26 cellular contexts compared by ENCODE assay signal in the genomic region with DNA sequence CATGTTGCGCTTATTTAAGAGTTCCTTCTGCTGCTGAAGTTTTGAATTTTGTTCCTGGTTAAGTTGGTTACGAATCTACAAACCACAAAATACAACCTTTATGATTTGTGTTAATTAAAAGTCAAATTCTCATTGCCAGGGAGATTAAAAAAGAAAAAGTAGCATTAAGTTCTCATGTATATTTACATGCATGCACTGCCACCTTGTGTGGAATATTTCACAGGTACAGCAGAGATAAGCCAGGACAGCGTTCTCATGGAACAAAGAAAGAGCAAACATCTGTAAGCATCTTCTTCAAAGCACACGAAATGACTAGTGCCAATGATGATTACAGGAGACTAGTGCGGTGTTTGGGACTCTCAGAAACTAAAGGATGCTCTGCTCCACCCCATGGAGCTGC. TPM values are rescaled to one million over a fixed set of nuclear protein-coding genes. Genes with fewer than 3 reads are reported as not detected.
DNase-seq lines count a peak whose midpoint lies in the region; ATAC-seq and TF ChIP-seq lines count a peak whose summit lies in the region.
"Had no signal": no experiment of that assay in that cellular context is flagged by ENCODE, and none has a peak within 500 bp of the region (broad histone marks: within the 10 kb centered on the region; RNA-seq: fewer than 3 reads in every experiment).

No MANE protein-coding gene starts in this region.

- H3K4me2 ChIP-seq in OCI-LY1 (ENCODE audit: low read length) = no peak overlapping the region
- H3K4me2 ChIP-seq in neural cell (ENCODE audit: low read length) = no peak overlapping the region

- H3K27me3 Mint-ChIP-seq in chondrocyte (ENCODE audit: low read depth) = no peaks in the 10 kb centered on the region
- no peaks in the 10 kb centered on the region for H3K27me3 Mint-ChIP-seq in activated naive CD4-positive, alpha-beta T cell treated with anti-CD3 and anti-CD28 coated beads for 36 hours (ENCODE audit: low read depth)
- H3K27me3 Mint-ChIP-seq in glutamatergic neuron (ENCODE audit: unreplicated experiment) = peaks cover 3% of the 10 kb centered on the region
- H3K27me3 Mint-ChIP-seq: stimulated activated naive CD8-positive, alpha-beta T cell treated with anti-CD3 and anti-CD28 coated beads, Interleukin-15, Interleukin-2, amounts not matched to agents 100 ng/mL and 50 ng/mL, for 24 hours had no signal

- TF ChIP-seq CTCF in GM12872 (IDR thresholded peaks at IDR 0.05; ENCODE audit: insufficient read depth, low read depth, low read length) = 0 out of 3 replicates have a peak, but pooled peaks have one; percentile 2
- peak; percentile 65 for TF ChIP-seq CTCF in OCI-LY1 (IDR thresholded peaks at IDR 0.05; ENCODE audit: low read length)
- peak; percentile 50 for TF ChIP-seq CTCF in chondrocyte (IDR thresholded peaks at IDR 0.05)
- peak; percentile 19 for TF ChIP-seq CTCF in neural cell (IDR thresholded peaks at IDR 0.05; ENCODE audit: poor library complexity, severe bottlenecking)
- no peak for TF ChIP-seq CTCF in glutamatergic neuron (IDR thresholded peaks at IDR 0.05; ENCODE audit: partially characterized antibody, unreplicated experiment)

- H3K79me2 ChIP-seq in OCI-LY1 (ENCODE audit: insufficient read depth, low read length) (no peaks in the 10 kb centered on the region), neural cell (replicated peaks; ENCODE audit: insufficient read depth, low read length) (no peaks in the 10 kb centered on the region)

- H3K27ac ChIP-seq in OCI-LY1 (ENCODE audit: low read depth, low read length, poor library complexity, severe bottlenecking) (no peak overlapping the region), neural cell (ENCODE audit: low read length) (no peak overlapping the region)
- H3K27ac ChIP-seq: adrenal gland, C4-2B, neutrophil, SJSA1, thyroid gland had no signal

- no peaks in the 10 kb centered on the region for H3K27me3 ChIP-seq in OCI-LY1 (ENCODE audit: insufficient read depth, low read length)
- no peaks in the 10 kb centered on the region for H3K27me3 ChIP-seq in neural cell (ENCODE audit: insufficient read depth, low read depth, low read length)
- H3K27me3 ChIP-seq: adrenal gland, neutrophil, SJSA1, thyroid gland had no signal

- H3K9me3 ChIP-seq in OCI-LY1 (ENCODE audit: low read length) = no peaks in the 10 kb centered on the region
- H3K9me3 ChIP-seq in neural cell (ENCODE audit: low read length) = no peaks in the 10 kb centered on the region
- H3K9me3 ChIP-seq: adrenal gland, neutrophil, SJSA1, thyroid gland had no signal

- H3K4me3 Mint-ChIP-seq in chondrocyte (ENCODE audit: unreplicated experiment) (no peak overlapping the region), glutamatergic neuron (ENCODE audit: unreplicated experiment) (no peak overlapping the region)
- H3K4me3 Mint-ChIP-seq in activated naive CD4-positive, alpha-beta T cell treated with anti-CD3 and anti-CD28 coated beads for 36 hours = no peak overlapping the region
- H3K4me3 Mint-ChIP-seq: H9; stimulated activated naive CD8-positive, alpha-beta T cell treated with anti-CD3 and anti-CD28 coated beads, Interleukin-15, Interleukin-2, amounts not matched to agents 100 ng/mL and 50 ng/mL, for 24 hours had no signal

- no peak for DNase-seq in chondrocyte (ENCODE audit: low spot score)
- no peak for DNase-seq in activated naive CD4-positive, alpha-beta T cell treated with anti-CD3 and anti-CD28 coated beads for 36 hours
- DNase-seq in glutamatergic neuron = no peak
- DNase-seq in cerebellar nuclear complex (lab: John Stamatoyannopoulos, UW) = no peak
- DNase-seq: activated CD4-positive, alpha-beta T cell treated with anti-CD3 and anti-CD28 coated beads for 1 hour; activated naive CD4-positive, alpha-beta T cell; activated T-cell treated with anti-CD3 and anti-CD28 coated beads, Interleukin-2, amount 50 U/mL, for 48 hours; Calu3; cortex of kidney; H9; NCI-H1092 treated with DMSO at 0.1 percent for 48 hours; NCI-H187 treated with DMSO at 0.1 percent for 48 hours; NCI-H748 treated with DMSO at 0.1 percent for 48 hours; retina; stimulated activated CD4-positive, alpha-beta T cell treated with anti-CD3 and anti-CD28 coated beads, Interleukin-4, amount 100 ng/mL, for 24 hours; thyroid gland had no signal

- no peak overlapping the region for H3K27ac Mint-ChIP-seq in chondrocyte (ENCODE audit: unreplicated experiment)
- H3K27ac Mint-ChIP-seq in activated naive CD4-positive, alpha-beta T cell treated with anti-CD3 and anti-CD28 coated beads for 36 hours = no peak overlapping the region
- no peak overlapping the region for H3K27ac Mint-ChIP-seq in glutamatergic neuron (ENCODE audit: unreplicated experiment)
- H3K27ac Mint-ChIP-seq: H9; stimulated activated naive CD8-positive, alpha-beta T cell treated with anti-CD3 and anti-CD28 coated beads, Interleukin-15, Interleukin-2, amounts not matched to agents 100 ng/mL and 50 ng/mL, for 24 hours had no signal

- no peaks in the 10 kb centered on the region; the same call in 1 of the 2 replicates for H3F3A ChIP-seq in OCI-LY1 (ENCODE audit: insufficient read depth, low read length)
- no peaks in the 10 kb centered on the region for H3F3A ChIP-seq in neural cell (ENCODE audit: insufficient read depth, low read length, poor library complexity, severe bottlenecking)

- H3K36me3 Mint-ChIP-seq in chondrocyte (ENCODE audit: low read depth) (peaks cover 4% of the 10 kb centered on the region), glutamatergic neuron (ENCODE audit: unreplicated experiment) (no peaks in the 10 kb centered on the region)
- H3K36me3 Mint-ChIP-seq in activated naive CD4-positive, alpha-beta T cell treated with anti-CD3 and anti-CD28 coated beads for 36 hours (ENCODE audit: low read depth) = no peaks in the 10 kb centered on the region

- H3K9me2 ChIP-seq in OCI-LY1 (ENCODE audit: low read depth, low read length) = no peaks in the 10 kb centered on the region
- no peaks in the 10 kb centered on the region for H3K9me2 ChIP-seq in neural cell (ENCODE audit: insufficient read depth, low read length)

- H3K9me3 Mint-ChIP-seq in chondrocyte (ENCODE audit: low read depth) (no peaks in the 10 kb centered on the region), glutamatergic neuron (ENCODE audit: unreplicated experiment) (peaks cover 2% of the 10 kb centered on the region)
- no peaks in the 10 kb centered on the region for H3K9me3 Mint-ChIP-seq in activated naive CD4-positive, alpha-beta T cell treated with anti-CD3 and anti-CD28 coated beads for 36 hours
- H3K9me3 Mint-ChIP-seq: H9; stimulated activated naive CD8-positive, alpha-beta T cell treated with anti-CD3 and anti-CD28 coated beads, Interleukin-15, Interleukin-2, amounts not matched to agents 100 ng/mL and 50 ng/mL, for 24 hours had no signal

- peaks cover 4% of the 10 kb centered on the region; the same call in 1 of the 2 replicates for H3K36me3 ChIP-seq in OCI-LY1 (ENCODE audit: insufficient read depth, low read length)
- no peaks in the 10 kb centered on the region for H3K36me3 ChIP-seq in neural cell (ENCODE audit: insufficient read depth, low read length)
- H3K36me3 ChIP-seq: neutrophil, SJSA1 had no signal

- TF ChIP-seq RAD21 in neural cell (conservative IDR thresholded peaks at IDR 0.05) = peak; percentile 15

- H3K9ac ChIP-seq in OCI-LY1 (ENCODE audit: low read length) = no peak overlapping the region
- no peak overlapping the region for H3K9ac ChIP-seq in neural cell (ENCODE audit: low read length)

- H3K4me1 Mint-ChIP-seq in chondrocyte (ENCODE audit: low read depth) (no peaks in the 10 kb centered on the region), glutamatergic neuron (ENCODE audit: low read depth, unreplicated experiment) (peaks cover 5% of the 10 kb centered on the region)
- H3K4me1 Mint-ChIP-seq in activated naive CD4-positive, alpha-beta T cell treated with anti-CD3 and anti-CD28 coated beads for 36 hours (ENCODE audit: low read depth) = peaks cover 17% of the 10 kb centered on the region

- no peak overlapping the region for H3K4me3 ChIP-seq in OCI-LY1 (ENCODE audit: low read depth, low read length, poor library complexity, severe bottlenecking)
- H3K4me3 ChIP-seq in neural cell (ENCODE audit: low read length) = no peak overlapping the region
- H3K4me3 ChIP-seq: adrenal gland, SJSA1, thyroid gland had no signal

- CTCF ChIA-PET in activated naive CD4-positive, alpha-beta T cell treated with anti-CD3 and anti-CD28 coated beads for 36 hours (lab: Charles Lee) = no interaction called here

- no peak for ATAC-seq in HG02852 (IDR thresholded peaks at IDR 0.05; ENCODE audit: unreplicated experiment)
- ATAC-seq: Panc1 had no signal

- intact Hi-C loops in activated naive CD4-positive, alpha-beta T cell treated with anti-CD3 and anti-CD28 coated beads for 36 hours (cut with micrococcal nuclease) = no loop called here

- no peak for TF ChIP-seq EP300 in neural cell (conservative IDR thresholded peaks at IDR 0.05; ENCODE audit: poor library complexity, severe bottlenecking)

- H2AFZ ChIP-seq in OCI-LY1 (ENCODE audit: low read length) (no peak overlapping the region), neural cell (ENCODE audit: low read depth, low read length) (no peak overlapping the region)

- H3K4me1 ChIP-seq in OCI-LY1 (ENCODE audit: insufficient read depth, low read length, severe bottlenecking) = peaks cover 22% of the 10 kb centered on the region
- H3K4me1 ChIP-seq: adrenal gland, SJSA1, thyroid gland had no signal

- no peaks in the 10 kb centered on the region for H4K20me1 ChIP-seq in OCI-LY1 (ENCODE audit: insufficient read depth, low read length)
- no peaks in the 10 kb centered on the region for H4K20me1 ChIP-seq in neural cell (ENCODE audit: insufficient read depth)

TF ChIP-seq in neural cell, 6 proteins besides CTCF, POLR2A, EP300 and RAD21:
- TF ChIP-seq SMC3 (conservative IDR thresholded peaks at IDR 0.05; ENCODE audit: poor library complexity) (no peak), MXI1 (conservative IDR thresholded peaks at IDR 0.05; ENCODE audit: poor library complexity, severe bottlenecking) (no peak)

RNA-seq across cellular contexts. Expression of gene ZFYVE21, which starts 34.2 kb away (rescaled TPM):
- total RNA-seq in chondrocyte = 68.6 to 84.3 TPM (median 68.6 TPM) in 3 replicates
- polyA plus RNA-seq in neural cell = 99.7 and 106 TPM in 2 replicates
- 38.5 and 45.0 TPM in 2 replicates for polyA minus RNA-seq in neural cell
- 10 to 100 TPM in 1 of 2 experiments, 1 to 10 TPM in 1; 9.1 to 10.4 TPM for total RNA-seq in activated naive CD4-positive, alpha-beta T cell treated with anti-CD3 and anti-CD28 coated beads for 36 hours
- total RNA-seq in glutamatergic neuron (ENCODE audit: unreplicated experiment) = 49.1 TPM

RNA-seq across cellular contexts. Expression of gene XRCC3, which starts 34.6 kb away (rescaled TPM):
- 3.4 to 9.9 TPM (median 6.6 TPM) in 3 replicates for total RNA-seq in chondrocyte
- 14.6 and 26.7 TPM in 2 replicates for polyA plus RNA-seq in neural cell
- 8.0 and 11.7 TPM in 2 replicates for polyA minus RNA-seq in neural cell
- 10 to 100 TPM; 49.0 to 50.4 TPM for total RNA-seq in activated naive CD4-positive, alpha-beta T cell treated with anti-CD3 and anti-CD28 coated beads for 36 hours
- total RNA-seq in glutamatergic neuron (ENCODE audit: unreplicated experiment) = 4.5 TPM
